9 cellular contexts compared by ENCODE assay signal in the genomic region with DNA sequence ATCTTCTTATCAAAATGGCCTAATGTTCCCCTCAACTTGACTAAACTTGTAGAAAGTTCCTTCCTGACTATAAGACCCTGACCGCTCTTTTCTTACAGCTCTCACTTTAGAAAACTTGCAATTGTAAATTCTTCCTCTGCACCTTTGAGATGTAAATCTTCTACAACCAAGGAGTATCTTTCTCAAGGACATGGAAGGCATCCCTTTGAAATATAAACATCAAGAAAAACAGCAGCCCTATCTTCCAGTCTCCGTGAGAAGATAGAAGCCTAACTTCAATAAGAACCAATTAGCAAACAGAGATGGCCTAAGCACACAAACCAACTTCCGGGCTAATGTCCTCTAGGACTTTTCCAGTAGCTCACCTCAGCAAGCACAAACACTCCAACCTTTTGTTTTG.
"Had no signal": no experiment of that assay in that cellular context is flagged by ENCODE, and none has a peak within 500 bp of the region (broad histone marks: within the 10 kb centered on the region; RNA-seq: fewer than 3 reads in every experiment).

No MANE protein-coding gene starts in this region.

- H3K4me3 Mint-ChIP-seq: H9 had no signal

- H3K4me3 ChIP-seq: K562 had no signal

- ATAC-seq: K562 had no signal

- H3K27ac Mint-ChIP-seq: H9 had no signal

- FAIRE-seq: H1, H54, HTR-8/SVneo, K562 had no signal

- DNase-seq: H9, HCEC 1CT, IMR-90, Kasumi-1, KG1 had no signal
